In genomic region chr15:33623010-33623409, GRCh38 we compare ENCODE assay signal across 1 cellular context.
TF ChIP-seq lines count a peak whose summit lies in the region.

No MANE protein-coding gene starts in this region.

TF ChIP-seq in GM23338, 12 proteins besides CTCF, POLR2A, EP300 and RAD21 (continued from another document):
- no peak for TF ChIP-seq ZNF462 (CRISPR knock-in tag; IDR thresholded peaks at IDR 0.05)
- no peak for TF ChIP-seq REST (IDR thresholded peaks at IDR 0.05; ENCODE audit: unreplicated experiment)
- no peak for TF ChIP-seq EZH2phosphoT487 (IDR thresholded peaks at IDR 0.05; ENCODE audit: unreplicated experiment)
- TF ChIP-seq JUNB (IDR thresholded peaks at IDR 0.05; ENCODE audit: unreplicated experiment) = no peak
- TF ChIP-seq POLR2AphosphoS5 (IDR thresholded peaks at IDR 0.05; ENCODE audit: low read depth) = no peak
